4 cellular contexts compared by ENCODE assay signal in genomic region chr12:68846811-68847210, GRCh38.
TF ChIP-seq lines count a peak whose summit lies in the region.

No MANE protein-coding gene starts in this region.

TF ChIP-seq in SK-N-SH treated with all-trans-retinoic acid at 6 μM for 48 hours, 23 proteins besides CTCF, POLR2A, EP300 and RAD21:
- TF ChIP-seq RARB (CRISPR knock-in tag; IDR thresholded peaks at IDR 0.05) (0 out of 2 replicates have a peak, but pooled peaks have one; percentile 8), OSR1 (CRISPR knock-in tag; IDR thresholded peaks at IDR 0.05) (no peak)

TF ChIP-seq in SK-N-SH, 30 proteins besides CTCF, POLR2A, EP300 and RAD21:
- TF ChIP-seq RCOR1 (IDR thresholded peaks at IDR 0.05; ENCODE audit: low read length), result no peak
- no peak for TF ChIP-seq PBX3 (IDR thresholded peaks at IDR 0.05)
- TF ChIP-seq SMC3 (IDR thresholded peaks at IDR 0.05; ENCODE audit: low read depth, low read length), result no peak
- no peak for TF ChIP-seq IRF3 (IDR thresholded peaks at IDR 0.05; ENCODE audit: low read depth, low read length)
TF ChIP-seq in SK-N-SH: peak in this region for 0.

TF ChIP-seq in HepG2, 621 proteins besides CTCF, POLR2A, EP300 and RAD21:
- no peak for TF ChIP-seq GFI1 (CRISPR knock-in tag; IDR thresholded peaks at IDR 0.05; ENCODE audit: borderline replicate concordance)
- TF ChIP-seq ZBTB7A (CRISPR knock-in tag; IDR thresholded peaks at IDR 0.05), result no peak
- 0 out of 2 replicates have a peak, but pooled peaks have one; percentile 48 for TF ChIP-seq SSRP1 (CRISPR knock-in tag; IDR thresholded peaks at IDR 0.05)
- no peak for TF ChIP-seq MEIS1 (CRISPR knock-in tag; IDR thresholded peaks at IDR 0.05; ENCODE audit: borderline replicate concordance)
- 0 out of 2 replicates have a peak, but pooled peaks have one; percentile 17 for TF ChIP-seq FOSL2 (CRISPR knock-in tag; IDR thresholded peaks at IDR 0.05)
- TF ChIP-seq RBM22 (optimal IDR thresholded peaks at IDR 0.05; ENCODE audit: low read length), result peak; percentile 88
- no peak for TF ChIP-seq ZNF414 (CRISPR knock-in tag; IDR thresholded peaks at IDR 0.05)
- TF ChIP-seq POLR2G (IDR thresholded peaks at IDR 0.05; ENCODE audit: low read depth, low read length), result peak; percentile 14; the same call in 1 of the 2 replicates
- peak; percentile 21; the same call in 1 of the 2 replicates for TF ChIP-seq MBD4 (IDR thresholded peaks at IDR 0.05; ENCODE audit: borderline replicate concordance, low read length)
- TF ChIP-seq ZNF564 (CRISPR knock-in tag; IDR thresholded peaks at IDR 0.05), result no peak
- TF ChIP-seq ZNF652 (CRISPR knock-in tag; IDR thresholded peaks at IDR 0.05; ENCODE audit: borderline replicate concordance, low read depth), result peak; percentile 74; the same call in 1 of the 2 replicates
- TF ChIP-seq YEATS2 (CRISPR knock-in tag; IDR thresholded peaks at IDR 0.05; ENCODE audit: borderline replicate concordance), result no peak

TF ChIP-seq in GM12878, 131 proteins besides CTCF, POLR2A, EP300 and RAD21:
- TF ChIP-seq ASH2L (IDR thresholded peaks at IDR 0.05; ENCODE audit: borderline replicate concordance, low read depth) (no peak), ZBTB11 (CRISPR knock-in tag; IDR thresholded peaks at IDR 0.05) (0 out of 2 replicates have a peak, but pooled peaks have one; percentile 24)
